In the genomic region with DNA sequence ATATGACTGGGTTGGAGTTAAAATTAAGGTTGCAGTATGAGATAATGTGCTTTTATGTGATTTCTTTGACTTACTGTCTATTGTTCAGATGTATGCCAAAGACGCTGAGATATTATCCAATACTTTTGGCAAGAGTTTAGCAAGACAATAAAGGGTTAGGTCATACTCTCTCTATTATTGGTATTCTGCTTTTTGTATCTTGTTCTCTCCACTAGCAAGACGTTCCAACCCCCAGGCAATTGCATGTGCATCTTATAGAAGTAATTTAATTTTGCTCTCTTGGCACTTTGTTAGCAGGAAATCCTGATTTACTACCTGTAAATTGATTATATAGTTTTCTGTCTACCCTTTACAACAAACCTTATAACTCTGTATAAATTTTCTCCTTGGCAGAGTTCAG, we compare ENCODE assay signal across 8 cellular contexts.
"Had no signal": no experiment of that assay in that cellular context is flagged by ENCODE, and none has a peak within 500 bp of the region (broad histone marks: within the 10 kb centered on the region; RNA-seq: fewer than 3 reads in every experiment).

No MANE protein-coding gene starts in this region.

- DNase-seq: H9, HFFc6, KBM-7 had no signal

- H3K9ac ChIP-seq: KMS-11 had no signal

- ATAC-seq: GM23338, HCT116, HepG2 had no signal

- FAIRE-seq: H1, HepG2 had no signal

- H3K4me2 ChIP-seq: GM23338, KMS-11 had no signal

- H2AFZ ChIP-seq: GM23338 had no signal

- H3K4me3 ChIP-seq: GM23338 had no signal

- H3K27ac ChIP-seq: KMS-11 had no signal
